In genomic region chr16:51243836-51244483, GRCh38 we compare ENCODE assay signal across 1 cellular context.
A peak's percentile ranks its signal among the peaks of the same experiment; 100 is the strongest.
TF ChIP-seq lines count a peak whose summit lies in the region.

No MANE protein-coding gene starts in this region.

TF ChIP-seq in HepG2, 621 proteins besides CTCF, POLR2A, EP300 and RAD21 (continued from another document and continues in another):
- TF ChIP-seq, protein P1, sequence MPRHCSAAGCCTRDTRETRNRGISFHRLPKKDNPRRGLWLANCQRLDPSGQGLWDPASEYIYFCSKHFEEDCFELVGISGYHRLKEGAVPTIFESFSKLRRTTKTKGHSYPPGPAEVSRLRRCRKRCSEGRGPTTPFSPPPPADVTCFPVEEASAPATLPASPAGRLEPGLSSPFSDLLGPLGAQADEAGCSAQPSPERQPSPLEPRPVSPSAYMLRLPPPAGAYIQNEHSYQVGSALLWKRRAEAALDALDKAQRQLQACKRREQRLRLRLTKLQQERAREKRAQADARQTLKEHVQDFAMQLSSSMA (CRISPR knock-in tag; IDR thresholded peaks at IDR 0.05): no peak
- TF ChIP-seq, protein P2, sequence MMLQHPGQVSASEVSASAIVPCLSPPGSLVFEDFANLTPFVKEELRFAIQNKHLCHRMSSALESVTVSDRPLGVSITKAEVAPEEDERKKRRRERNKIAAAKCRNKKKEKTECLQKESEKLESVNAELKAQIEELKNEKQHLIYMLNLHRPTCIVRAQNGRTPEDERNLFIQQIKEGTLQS (CRISPR knock-in tag; IDR thresholded peaks at IDR 0.05): peak; percentile 69
- TF ChIP-seq, protein P3, sequence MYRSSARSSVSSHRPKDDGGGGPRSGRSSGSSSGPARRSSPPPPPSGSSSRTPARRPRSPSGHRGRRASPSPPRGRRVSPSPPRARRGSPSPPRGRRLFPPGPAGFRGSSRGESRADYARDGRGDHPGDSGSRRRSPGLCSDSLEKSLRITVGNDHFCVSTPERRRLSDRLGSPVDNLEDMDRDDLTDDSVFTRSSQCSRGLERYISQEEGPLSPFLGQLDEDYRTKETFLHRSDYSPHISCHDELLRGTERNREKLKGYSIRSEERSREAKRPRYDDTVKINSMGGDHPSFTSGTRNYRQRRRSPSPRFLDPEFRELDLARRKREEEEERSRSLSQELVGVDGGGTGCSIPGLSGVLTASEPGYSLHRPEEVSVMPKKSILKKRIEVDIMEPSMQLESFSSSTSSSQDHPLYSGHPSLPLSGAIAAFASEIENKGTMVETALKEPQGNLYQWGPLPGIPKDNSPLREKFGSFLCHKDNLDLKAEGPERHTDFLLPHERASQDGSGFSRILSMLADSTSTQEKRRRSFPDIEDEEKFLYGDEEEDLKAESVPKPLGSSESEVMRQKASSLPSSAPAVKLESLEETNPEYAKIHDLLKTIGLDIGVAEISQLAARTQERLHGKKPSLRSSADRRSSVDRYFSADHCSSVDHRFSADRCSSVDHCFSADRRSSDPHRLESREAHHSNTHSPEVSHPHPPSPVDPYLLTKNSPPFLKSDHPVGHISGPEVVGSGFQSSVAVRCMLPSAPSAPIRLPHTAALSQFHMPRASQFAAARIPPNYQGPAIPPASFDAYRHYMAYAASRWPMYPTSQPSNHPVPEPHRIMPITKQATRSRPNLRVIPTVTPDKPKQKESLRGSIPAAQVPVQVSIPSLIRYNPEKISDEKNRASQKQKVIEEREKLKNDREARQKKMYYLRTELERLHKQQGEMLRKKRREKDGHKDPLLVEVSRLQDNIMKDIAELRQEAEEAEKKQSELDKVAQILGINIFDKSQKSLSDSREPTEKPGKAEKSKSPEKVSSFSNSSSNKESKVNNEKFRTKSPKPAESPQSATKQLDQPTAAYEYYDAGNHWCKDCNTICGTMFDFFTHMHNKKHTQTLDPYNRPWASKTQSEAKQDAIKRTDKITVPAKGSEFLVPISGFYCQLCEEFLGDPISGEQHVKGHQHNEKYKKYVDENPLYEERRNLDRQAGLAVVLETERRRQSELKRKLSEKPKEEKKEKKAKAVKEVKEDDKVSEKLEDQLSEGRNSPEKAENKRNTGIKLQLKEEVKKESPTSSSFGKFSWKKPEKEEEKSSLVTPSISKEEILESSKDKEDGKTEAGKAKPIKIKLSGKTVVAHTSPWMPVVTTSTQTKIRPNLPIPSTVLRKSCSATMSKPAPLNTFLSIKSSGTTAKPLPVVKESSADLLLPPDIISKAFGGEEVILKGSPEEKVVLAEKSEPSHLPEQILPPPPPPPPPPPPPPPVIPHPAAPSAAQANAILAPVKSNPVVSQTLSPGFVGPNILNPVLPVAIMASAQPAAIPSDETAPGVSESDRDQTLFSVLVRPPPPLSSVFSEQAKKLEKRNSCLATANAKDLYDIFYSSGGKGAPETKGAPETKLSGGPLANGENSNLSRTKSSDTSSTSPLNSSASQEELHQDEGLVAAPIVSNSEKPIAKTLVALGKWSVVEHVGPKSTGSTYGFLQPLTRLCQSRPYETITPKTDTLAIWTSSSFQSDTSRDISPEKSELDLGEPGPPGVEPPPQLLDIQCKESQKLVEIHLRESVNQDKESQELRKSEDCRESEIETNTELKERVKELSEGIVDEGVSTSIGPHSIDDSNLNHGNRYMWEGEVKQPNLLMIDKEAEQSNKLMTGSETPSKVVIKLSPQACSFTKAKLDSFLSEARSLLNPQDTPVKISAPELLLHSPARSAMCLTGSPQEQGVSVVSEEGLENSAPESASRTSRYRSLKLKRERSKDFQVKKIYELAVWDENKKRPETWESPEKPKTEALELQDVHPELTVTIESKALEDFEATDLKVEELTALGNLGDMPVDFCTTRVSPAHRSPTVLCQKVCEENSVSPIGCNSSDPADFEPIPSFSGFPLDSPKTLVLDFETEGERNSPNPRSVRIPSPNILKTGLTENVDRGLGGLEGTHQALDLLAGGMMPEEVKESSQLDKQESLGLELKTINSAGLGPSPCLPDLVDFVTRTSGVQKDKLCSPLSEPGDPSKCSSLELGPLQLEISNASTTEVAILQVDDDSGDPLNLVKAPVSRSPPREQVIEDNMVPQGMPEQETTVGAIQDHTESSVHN (CRISPR knock-in tag; IDR thresholded peaks at IDR 0.05): no peak
- TF ChIP-seq KDM6A (CRISPR knock-in tag; IDR thresholded peaks at IDR 0.05; ENCODE audit: low read depth): peak; percentile 46; the same call in 1 of the 2 replicates
- TF ChIP-seq, protein P4, sequence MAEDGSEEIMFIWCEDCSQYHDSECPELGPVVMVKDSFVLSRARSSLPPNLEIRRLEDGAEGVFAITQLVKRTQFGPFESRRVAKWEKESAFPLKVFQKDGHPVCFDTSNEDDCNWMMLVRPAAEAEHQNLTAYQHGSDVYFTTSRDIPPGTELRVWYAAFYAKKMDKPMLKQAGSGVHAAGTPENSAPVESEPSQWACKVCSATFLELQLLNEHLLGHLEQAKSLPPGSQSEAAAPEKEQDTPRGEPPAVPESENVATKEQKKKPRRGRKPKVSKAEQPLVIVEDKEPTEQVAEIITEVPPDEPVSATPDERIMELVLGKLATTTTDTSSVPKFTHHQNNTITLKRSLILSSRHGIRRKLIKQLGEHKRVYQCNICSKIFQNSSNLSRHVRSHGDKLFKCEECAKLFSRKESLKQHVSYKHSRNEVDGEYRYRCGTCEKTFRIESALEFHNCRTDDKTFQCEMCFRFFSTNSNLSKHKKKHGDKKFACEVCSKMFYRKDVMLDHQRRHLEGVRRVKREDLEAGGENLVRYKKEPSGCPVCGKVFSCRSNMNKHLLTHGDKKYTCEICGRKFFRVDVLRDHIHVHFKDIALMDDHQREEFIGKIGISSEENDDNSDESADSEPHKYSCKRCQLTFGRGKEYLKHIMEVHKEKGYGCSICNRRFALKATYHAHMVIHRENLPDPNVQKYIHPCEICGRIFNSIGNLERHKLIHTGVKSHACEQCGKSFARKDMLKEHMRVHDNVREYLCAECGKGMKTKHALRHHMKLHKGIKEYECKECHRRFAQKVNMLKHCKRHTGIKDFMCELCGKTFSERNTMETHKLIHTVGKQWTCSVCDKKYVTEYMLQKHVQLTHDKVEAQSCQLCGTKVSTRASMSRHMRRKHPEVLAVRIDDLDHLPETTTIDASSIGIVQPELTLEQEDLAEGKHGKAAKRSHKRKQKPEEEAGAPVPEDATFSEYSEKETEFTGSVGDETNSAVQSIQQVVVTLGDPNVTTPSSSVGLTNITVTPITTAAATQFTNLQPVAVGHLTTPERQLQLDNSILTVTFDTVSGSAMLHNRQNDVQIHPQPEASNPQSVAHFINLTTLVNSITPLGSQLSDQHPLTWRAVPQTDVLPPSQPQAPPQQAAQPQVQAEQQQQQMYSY (CRISPR knock-in tag; IDR thresholded peaks at IDR 0.05): no peak
- TF ChIP-seq ZNF34 (CRISPR knock-in tag; IDR thresholded peaks at IDR 0.05; ENCODE audit: borderline replicate concordance): no peak
- TF ChIP-seq, protein P5, sequence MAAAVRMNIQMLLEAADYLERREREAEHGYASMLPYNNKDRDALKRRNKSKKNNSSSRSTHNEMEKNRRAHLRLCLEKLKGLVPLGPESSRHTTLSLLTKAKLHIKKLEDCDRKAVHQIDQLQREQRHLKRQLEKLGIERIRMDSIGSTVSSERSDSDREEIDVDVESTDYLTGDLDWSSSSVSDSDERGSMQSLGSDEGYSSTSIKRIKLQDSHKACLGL (CRISPR knock-in tag; IDR thresholded peaks at IDR 0.05): no peak
- no peak for TF ChIP-seq ZNF839 (CRISPR knock-in tag; IDR thresholded peaks at IDR 0.05; ENCODE audit: borderline replicate concordance)
- no peak for TF ChIP-seq ZBTB2 (CRISPR knock-in tag; IDR thresholded peaks at IDR 0.05; ENCODE audit: low read depth)
- TF ChIP-seq, protein P6, sequence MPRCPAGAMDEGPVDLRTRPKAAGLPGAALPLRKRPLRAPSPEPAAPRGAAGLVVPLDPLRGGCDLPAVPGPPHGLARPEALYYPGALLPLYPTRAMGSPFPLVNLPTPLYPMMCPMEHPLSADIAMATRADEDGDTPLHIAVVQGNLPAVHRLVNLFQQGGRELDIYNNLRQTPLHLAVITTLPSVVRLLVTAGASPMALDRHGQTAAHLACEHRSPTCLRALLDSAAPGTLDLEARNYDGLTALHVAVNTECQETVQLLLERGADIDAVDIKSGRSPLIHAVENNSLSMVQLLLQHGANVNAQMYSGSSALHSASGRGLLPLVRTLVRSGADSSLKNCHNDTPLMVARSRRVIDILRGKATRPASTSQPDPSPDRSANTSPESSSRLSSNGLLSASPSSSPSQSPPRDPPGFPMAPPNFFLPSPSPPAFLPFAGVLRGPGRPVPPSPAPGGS (CRISPR knock-in tag; IDR thresholded peaks at IDR 0.05): peak; percentile 85
- TF ChIP-seq HNRNPH1 (optimal IDR thresholded peaks at IDR 0.05; ENCODE audit: low read depth, low read length): no peak
- peak; percentile 44 for TF ChIP-seq CEBPG (CRISPR knock-in tag; IDR thresholded peaks at IDR 0.05)
- TF ChIP-seq SNRNP70 (IDR thresholded peaks at IDR 0.05; ENCODE audit: low read depth, low read length): no peak
- TF ChIP-seq, protein P7, sequence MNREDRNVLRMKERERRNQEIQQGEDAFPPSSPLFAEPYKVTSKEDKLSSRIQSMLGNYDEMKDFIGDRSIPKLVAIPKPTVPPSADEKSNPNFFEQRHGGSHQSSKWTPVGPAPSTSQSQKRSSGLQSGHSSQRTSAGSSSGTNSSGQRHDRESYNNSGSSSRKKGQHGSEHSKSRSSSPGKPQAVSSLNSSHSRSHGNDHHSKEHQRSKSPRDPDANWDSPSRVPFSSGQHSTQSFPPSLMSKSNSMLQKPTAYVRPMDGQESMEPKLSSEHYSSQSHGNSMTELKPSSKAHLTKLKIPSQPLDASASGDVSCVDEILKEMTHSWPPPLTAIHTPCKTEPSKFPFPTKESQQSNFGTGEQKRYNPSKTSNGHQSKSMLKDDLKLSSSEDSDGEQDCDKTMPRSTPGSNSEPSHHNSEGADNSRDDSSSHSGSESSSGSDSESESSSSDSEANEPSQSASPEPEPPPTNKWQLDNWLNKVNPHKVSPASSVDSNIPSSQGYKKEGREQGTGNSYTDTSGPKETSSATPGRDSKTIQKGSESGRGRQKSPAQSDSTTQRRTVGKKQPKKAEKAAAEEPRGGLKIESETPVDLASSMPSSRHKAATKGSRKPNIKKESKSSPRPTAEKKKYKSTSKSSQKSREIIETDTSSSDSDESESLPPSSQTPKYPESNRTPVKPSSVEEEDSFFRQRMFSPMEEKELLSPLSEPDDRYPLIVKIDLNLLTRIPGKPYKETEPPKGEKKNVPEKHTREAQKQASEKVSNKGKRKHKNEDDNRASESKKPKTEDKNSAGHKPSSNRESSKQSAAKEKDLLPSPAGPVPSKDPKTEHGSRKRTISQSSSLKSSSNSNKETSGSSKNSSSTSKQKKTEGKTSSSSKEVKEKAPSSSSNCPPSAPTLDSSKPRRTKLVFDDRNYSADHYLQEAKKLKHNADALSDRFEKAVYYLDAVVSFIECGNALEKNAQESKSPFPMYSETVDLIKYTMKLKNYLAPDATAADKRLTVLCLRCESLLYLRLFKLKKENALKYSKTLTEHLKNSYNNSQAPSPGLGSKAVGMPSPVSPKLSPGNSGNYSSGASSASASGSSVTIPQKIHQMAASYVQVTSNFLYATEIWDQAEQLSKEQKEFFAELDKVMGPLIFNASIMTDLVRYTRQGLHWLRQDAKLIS (CRISPR knock-in tag; IDR thresholded peaks at IDR 0.05): no peak
- TF ChIP-seq ZBTB8A (CRISPR knock-in tag; IDR thresholded peaks at IDR 0.05; ENCODE audit: borderline replicate concordance, low read depth): no peak
- TF ChIP-seq DR1 (CRISPR knock-in tag; IDR thresholded peaks at IDR 0.05): no peak
- TF ChIP-seq FIP1L1 (IDR thresholded peaks at IDR 0.05; ENCODE audit: borderline replicate concordance, insufficient read depth, low read depth, low read length): no peak
- TF ChIP-seq, protein P8, sequence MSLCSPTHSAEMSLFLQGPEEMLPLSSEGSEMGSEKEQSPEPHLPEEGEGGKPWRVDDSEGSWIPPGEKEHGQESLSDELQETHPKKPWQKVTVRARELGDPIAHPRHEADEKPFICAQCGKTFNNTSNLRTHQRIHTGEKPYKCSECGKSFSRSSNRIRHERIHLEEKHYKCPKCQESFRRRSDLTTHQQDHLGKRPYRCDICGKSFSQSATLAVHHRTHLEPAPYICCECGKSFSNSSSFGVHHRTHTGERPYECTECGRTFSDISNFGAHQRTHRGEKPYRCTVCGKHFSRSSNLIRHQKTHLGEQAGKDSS (CRISPR knock-in tag; IDR thresholded peaks at IDR 0.05; ENCODE audit: borderline replicate concordance, low read depth): no peak; the same call in 1 of the 2 replicates
- no peak for TF ChIP-seq RBFOX2 (IDR thresholded peaks at IDR 0.05; ENCODE audit: low read depth, low read length)
- no peak for TF ChIP-seq MAZ (IDR thresholded peaks at IDR 0.05; ENCODE audit: borderline replicate concordance, low read depth, low read length)
- no peak for TF ChIP-seq MAZ (CRISPR knock-in tag; IDR thresholded peaks at IDR 0.05; ENCODE audit: low read depth)
- TF ChIP-seq ZNF264 (CRISPR knock-in tag; IDR thresholded peaks at IDR 0.05): 0 out of 2 replicates have a peak, but pooled peaks have one; percentile 51
- TF ChIP-seq, protein P9, sequence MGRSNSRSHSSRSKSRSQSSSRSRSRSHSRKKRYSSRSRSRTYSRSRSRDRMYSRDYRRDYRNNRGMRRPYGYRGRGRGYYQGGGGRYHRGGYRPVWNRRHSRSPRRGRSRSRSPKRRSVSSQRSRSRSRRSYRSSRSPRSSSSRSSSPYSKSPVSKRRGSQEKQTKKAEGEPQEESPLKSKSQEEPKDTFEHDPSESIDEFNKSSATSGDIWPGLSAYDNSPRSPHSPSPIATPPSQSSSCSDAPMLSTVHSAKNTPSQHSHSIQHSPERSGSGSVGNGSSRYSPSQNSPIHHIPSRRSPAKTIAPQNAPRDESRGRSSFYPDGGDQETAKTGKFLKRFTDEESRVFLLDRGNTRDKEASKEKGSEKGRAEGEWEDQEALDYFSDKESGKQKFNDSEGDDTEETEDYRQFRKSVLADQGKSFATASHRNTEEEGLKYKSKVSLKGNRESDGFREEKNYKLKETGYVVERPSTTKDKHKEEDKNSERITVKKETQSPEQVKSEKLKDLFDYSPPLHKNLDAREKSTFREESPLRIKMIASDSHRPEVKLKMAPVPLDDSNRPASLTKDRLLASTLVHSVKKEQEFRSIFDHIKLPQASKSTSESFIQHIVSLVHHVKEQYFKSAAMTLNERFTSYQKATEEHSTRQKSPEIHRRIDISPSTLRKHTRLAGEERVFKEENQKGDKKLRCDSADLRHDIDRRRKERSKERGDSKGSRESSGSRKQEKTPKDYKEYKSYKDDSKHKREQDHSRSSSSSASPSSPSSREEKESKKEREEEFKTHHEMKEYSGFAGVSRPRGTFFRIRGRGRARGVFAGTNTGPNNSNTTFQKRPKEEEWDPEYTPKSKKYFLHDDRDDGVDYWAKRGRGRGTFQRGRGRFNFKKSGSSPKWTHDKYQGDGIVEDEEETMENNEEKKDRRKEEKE (IDR thresholded peaks at IDR 0.05): no peak
- no peak for TF ChIP-seq ZFP90 (CRISPR knock-in tag; IDR thresholded peaks at IDR 0.05; ENCODE audit: borderline replicate concordance)
- TF ChIP-seq MED8 (CRISPR knock-in tag; IDR thresholded peaks at IDR 0.05; ENCODE audit: insufficient replicate concordance): no peak
- TF ChIP-seq ZMAT3 (CRISPR knock-in tag; conservative IDR thresholded peaks at IDR 0.05): no peak
- no peak for TF ChIP-seq HOXD1 (CRISPR knock-in tag; IDR thresholded peaks at IDR 0.05)
